Comparison of ENCODE assay signal across 1 cellular context in the genomic region with DNA sequence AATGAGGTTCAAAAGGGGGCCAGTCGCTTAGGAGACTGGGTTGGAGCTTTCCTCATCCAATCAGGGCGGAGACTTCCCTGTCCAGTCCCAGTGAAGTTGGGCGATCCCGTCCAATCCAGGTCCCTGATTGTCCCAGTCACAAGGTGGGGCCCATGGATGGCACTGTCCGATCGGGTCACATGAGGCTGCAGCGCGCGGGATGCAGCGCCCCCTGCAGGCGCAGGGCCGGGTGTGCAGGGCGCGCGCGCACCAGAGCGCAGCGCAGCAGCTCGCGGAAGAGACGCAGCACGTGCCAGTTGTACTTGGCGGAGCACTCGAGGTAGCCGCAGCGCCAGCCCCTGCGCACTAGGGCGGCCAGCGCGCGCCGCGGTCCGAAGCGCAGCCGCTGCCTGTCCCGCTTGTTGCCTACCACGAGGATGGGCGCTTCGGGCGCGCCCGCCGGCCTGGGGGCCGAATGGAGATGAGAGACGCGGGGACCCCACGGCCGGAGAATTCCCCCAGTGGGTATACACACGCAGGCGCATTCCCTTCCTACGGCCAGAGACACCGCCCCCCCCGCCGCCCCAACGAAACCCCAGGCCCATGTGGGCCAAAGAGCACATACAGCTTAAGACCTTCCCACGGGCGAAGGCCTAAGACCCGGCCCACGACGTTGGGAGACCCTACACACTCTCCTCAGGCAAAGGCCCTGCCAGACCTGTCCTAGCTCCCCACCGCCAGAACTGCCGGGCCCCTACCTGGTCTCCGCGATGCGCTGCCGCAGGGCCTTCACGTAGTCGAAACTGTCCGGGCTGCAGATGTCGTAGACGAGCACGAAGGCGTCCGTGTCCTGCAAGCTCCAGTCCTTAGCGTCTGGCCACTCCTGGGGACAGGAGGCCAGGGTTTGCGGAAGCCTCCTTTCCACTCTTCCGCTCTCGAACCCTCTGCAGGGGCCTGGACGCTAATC.
A peak's percentile ranks its signal among the peaks of the same experiment; 100 is the strongest.
TF ChIP-seq lines count a peak whose summit lies in the region.

No MANE protein-coding gene starts in this region.

TF ChIP-seq in SK-N-SH, 30 proteins besides CTCF, POLR2A, EP300 and RAD21:
- no peak for TF ChIP-seq POLR2AphosphoS5 (IDR thresholded peaks at IDR 0.05; ENCODE audit: low read depth, low read length)
- no peak for TF ChIP-seq GABPA (IDR thresholded peaks at IDR 0.05; ENCODE audit: low read depth)
- no peak for TF ChIP-seq SMC3 (IDR thresholded peaks at IDR 0.05; ENCODE audit: low read depth, low read length)
- TF ChIP-seq TCF12 (IDR thresholded peaks at IDR 0.05), result no peak
- TF ChIP-seq, protein P1, sequence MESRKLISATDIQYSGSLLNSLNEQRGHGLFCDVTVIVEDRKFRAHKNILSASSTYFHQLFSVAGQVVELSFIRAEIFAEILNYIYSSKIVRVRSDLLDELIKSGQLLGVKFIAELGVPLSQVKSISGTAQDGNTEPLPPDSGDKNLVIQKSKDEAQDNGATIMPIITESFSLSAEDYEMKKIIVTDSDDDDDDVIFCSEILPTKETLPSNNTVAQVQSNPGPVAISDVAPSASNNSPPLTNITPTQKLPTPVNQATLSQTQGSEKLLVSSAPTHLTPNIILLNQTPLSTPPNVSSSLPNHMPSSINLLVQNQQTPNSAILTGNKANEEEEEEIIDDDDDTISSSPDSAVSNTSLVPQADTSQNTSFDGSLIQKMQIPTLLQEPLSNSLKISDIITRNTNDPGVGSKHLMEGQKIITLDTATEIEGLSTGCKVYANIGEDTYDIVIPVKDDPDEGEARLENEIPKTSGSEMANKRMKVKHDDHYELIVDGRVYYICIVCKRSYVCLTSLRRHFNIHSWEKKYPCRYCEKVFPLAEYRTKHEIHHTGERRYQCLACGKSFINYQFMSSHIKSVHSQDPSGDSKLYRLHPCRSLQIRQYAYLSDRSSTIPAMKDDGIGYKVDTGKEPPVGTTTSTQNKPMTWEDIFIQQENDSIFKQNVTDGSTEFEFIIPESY (IDR thresholded peaks at IDR 0.05; ENCODE audit: borderline replicate concordance, low read depth), result peak; percentile 46; the same call in 1 of the 2 replicates
- TF ChIP-seq, protein P2, sequence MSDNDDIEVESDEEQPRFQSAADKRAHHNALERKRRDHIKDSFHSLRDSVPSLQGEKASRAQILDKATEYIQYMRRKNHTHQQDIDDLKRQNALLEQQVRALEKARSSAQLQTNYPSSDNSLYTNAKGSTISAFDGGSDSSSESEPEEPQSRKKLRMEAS (IDR thresholded peaks at IDR 0.05; ENCODE audit: low read depth), result peak; percentile 63; the same call in 1 of the 2 replicates
- TF ChIP-seq MEF2A (IDR thresholded peaks at IDR 0.05; ENCODE audit: borderline replicate concordance, low read depth), result no peak
- TF ChIP-seq RCOR1 (IDR thresholded peaks at IDR 0.05; ENCODE audit: low read length), result no peak
- no peak for TF ChIP-seq RFX5 (IDR thresholded peaks at IDR 0.05; ENCODE audit: low read length)
- TF ChIP-seq, protein P3, sequence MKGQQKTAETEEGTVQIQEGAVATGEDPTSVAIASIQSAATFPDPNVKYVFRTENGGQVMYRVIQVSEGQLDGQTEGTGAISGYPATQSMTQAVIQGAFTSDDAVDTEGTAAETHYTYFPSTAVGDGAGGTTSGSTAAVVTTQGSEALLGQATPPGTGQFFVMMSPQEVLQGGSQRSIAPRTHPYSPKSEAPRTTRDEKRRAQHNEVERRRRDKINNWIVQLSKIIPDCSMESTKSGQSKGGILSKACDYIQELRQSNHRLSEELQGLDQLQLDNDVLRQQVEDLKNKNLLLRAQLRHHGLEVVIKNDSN (IDR thresholded peaks at IDR 0.05; ENCODE audit: borderline replicate concordance, low read depth), result peak; percentile 34; the same call in 1 of the 2 replicates
- TF ChIP-seq, protein P4, sequence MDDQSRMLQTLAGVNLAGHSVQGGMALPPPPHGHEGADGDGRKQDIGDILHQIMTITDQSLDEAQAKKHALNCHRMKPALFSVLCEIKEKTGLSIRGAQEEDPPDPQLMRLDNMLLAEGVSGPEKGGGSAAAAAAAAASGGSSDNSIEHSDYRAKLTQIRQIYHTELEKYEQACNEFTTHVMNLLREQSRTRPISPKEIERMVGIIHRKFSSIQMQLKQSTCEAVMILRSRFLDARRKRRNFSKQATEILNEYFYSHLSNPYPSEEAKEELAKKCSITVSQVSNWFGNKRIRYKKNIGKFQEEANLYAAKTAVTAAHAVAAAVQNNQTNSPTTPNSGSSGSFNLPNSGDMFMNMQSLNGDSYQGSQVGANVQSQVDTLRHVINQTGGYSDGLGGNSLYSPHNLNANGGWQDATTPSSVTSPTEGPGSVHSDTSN (IDR thresholded peaks at IDR 0.05), result no peak; the same call in 1 of the 2 replicates
